2 cellular contexts compared by ENCODE assay signal in the genomic region with DNA sequence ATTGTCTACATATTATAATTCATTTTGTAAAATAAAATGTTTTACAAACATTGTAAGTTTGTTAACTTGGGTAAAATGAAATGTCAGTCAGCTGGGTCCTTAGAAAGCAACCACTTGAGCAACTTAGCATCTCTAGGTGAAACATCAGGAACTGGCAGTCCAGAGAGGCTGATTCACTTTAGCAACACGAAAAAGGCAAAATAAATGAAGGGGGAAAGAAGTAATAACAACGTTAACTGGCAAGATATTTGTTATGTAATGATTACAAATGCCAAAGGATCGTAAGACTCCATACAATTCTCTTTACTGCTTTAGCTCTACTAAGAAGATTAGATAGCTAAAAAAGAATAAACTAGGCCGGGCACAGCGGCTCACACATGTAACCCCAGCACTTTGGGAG.
TF ChIP-seq lines count a peak whose summit lies in the region.

No MANE protein-coding gene starts in this region.

TF ChIP-seq in HEK293, 187 proteins besides CTCF, POLR2A, EP300 and RAD21:
- TF ChIP-seq ZFHX2 (tag by site-specific recombination; conservative IDR thresholded peaks at IDR 0.05) (no peak), PRDM6 (tag by site-specific recombination; IDR thresholded peaks at IDR 0.05) (peak; percentile 71), PRDM1 (tag by site-specific recombination; IDR thresholded peaks at IDR 0.05) (0 out of 2 replicates have a peak, but pooled peaks have one; percentile 46)
TF ChIP-seq in HEK293: peak in this region for 2.

TF ChIP-seq in HepG2, 621 proteins besides CTCF, POLR2A, EP300 and RAD21:
- TF ChIP-seq BCL6 (CRISPR knock-in tag; IDR thresholded peaks at IDR 0.05) = peak; percentile 55
- TF ChIP-seq ASH2L (IDR thresholded peaks at IDR 0.05; ENCODE audit: insufficient read length, low read depth, low read length) = no peak
- TF ChIP-seq MXI1 (IDR thresholded peaks at IDR 0.05; ENCODE audit: borderline replicate concordance, low read depth, low read length) = no peak
- TF ChIP-seq RCOR2 (CRISPR knock-in tag; IDR thresholded peaks at IDR 0.05) = no peak
TF ChIP-seq in HepG2: peak in this region for 1.
